1 cellular context compared by ENCODE assay signal in genomic region chr10:70558871-70559810, GRCh38.
TF ChIP-seq lines count a peak whose summit lies in the region.

No MANE protein-coding gene starts in this region.

TF ChIP-seq in K562, 482 proteins besides CTCF, POLR2A, EP300 and RAD21 (continued from another document and continues in another):
- TF ChIP-seq, protein P1, sequence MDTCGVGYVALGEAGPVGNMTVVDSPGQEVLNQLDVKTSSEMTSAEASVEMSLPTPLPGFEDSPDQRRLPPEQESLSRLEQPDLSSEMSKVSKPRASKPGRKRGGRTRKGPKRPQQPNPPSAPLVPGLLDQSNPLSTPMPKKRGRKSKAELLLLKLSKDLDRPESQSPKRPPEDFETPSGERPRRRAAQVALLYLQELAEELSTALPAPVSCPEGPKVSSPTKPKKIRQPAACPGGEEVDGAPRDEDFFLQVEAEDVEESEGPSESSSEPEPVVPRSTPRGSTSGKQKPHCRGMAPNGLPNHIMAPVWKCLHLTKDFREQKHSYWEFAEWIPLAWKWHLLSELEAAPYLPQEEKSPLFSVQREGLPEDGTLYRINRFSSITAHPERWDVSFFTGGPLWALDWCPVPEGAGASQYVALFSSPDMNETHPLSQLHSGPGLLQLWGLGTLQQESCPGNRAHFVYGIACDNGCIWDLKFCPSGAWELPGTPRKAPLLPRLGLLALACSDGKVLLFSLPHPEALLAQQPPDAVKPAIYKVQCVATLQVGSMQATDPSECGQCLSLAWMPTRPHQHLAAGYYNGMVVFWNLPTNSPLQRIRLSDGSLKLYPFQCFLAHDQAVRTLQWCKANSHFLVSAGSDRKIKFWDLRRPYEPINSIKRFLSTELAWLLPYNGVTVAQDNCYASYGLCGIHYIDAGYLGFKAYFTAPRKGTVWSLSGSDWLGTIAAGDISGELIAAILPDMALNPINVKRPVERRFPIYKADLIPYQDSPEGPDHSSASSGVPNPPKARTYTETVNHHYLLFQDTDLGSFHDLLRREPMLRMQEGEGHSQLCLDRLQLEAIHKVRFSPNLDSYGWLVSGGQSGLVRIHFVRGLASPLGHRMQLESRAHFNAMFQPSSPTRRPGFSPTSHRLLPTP (IDR thresholded peaks at IDR 0.05; ENCODE audit: borderline replicate concordance, extremely low read depth, insufficient read length): no peak
- TF ChIP-seq, protein P2, sequence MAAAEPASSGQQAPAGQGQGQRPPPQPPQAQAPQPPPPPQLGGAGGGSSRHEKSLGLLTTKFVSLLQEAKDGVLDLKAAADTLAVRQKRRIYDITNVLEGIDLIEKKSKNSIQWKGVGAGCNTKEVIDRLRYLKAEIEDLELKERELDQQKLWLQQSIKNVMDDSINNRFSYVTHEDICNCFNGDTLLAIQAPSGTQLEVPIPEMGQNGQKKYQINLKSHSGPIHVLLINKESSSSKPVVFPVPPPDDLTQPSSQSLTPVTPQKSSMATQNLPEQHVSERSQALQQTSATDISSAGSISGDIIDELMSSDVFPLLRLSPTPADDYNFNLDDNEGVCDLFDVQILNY (CRISPR knock-in tag; IDR thresholded peaks at IDR 0.05): 0 out of 2 replicates have a peak, but pooled peaks have one; percentile 25
- TF ChIP-seq TBP (optimal IDR thresholded peaks at IDR 0.05; ENCODE audit: low read depth, low read length) (no peak), TGIF2 (CRISPR knock-in tag; IDR thresholded peaks at IDR 0.05) (no peak), CBX3 (IDR thresholded peaks at IDR 0.05; ENCODE audit: borderline replicate concordance in 1 of 2, low read length in 2 of 2) (peak in 1 of 2 experiments; percentile 62; a peak in 2 of 3 replicates), EWSR1 (IDR thresholded peaks at IDR 0.05; ENCODE audit: borderline replicate concordance, low read depth, partially characterized antibody) (no peak), ZNF12 (CRISPR knock-in tag; IDR thresholded peaks at IDR 0.05) (peak; percentile 67; the same call in 1 of the 2 replicates), CEBPG (CRISPR knock-in tag; IDR thresholded peaks at IDR 0.05) (no peak; the same call in 1 of the 2 replicates), CEBPG (tag; conservative IDR thresholded peaks at IDR 0.05 in 1 of 2, IDR thresholded peaks at IDR 0.05 in 1 of 2) (peak; percentile 76 to 82), GATAD2A (IDR thresholded peaks at IDR 0.05) (peak; percentile 81), ZNF707 (CRISPR knock-in tag; conservative IDR thresholded peaks at IDR 0.05) (no peak), SAFB (IDR thresholded peaks at IDR 0.05; ENCODE audit: borderline replicate concordance, low read depth, low read length) (no peak), ZNF316 (IDR thresholded peaks at IDR 0.05) (no peak; the same call in 1 of the 2 replicates), ZNF551 (CRISPR knock-in tag; IDR thresholded peaks at IDR 0.05) (no peak), BMI1 (IDR thresholded peaks at IDR 0.05; ENCODE audit: low read length) (no peak), KHSRP (IDR thresholded peaks at IDR 0.05) (0 out of 2 replicates have a peak, but pooled peaks have one; percentile 18), ZNF175 (CRISPR knock-in tag; IDR thresholded peaks at IDR 0.05; ENCODE audit: low read depth) (peak; percentile 31; the same call in 1 of the 2 replicates), ESRRA (IDR thresholded peaks at IDR 0.05; ENCODE audit: borderline replicate concordance, low read depth) (no peak), SRSF1 (IDR thresholded peaks at IDR 0.05; ENCODE audit: low read depth, low read length) (no peak), ELK1 (CRISPR knock-in tag; IDR thresholded peaks at IDR 0.05) (no peak), ZNF639 (CRISPR knock-in tag; conservative IDR thresholded peaks at IDR 0.05 in 1 of 2, IDR thresholded peaks at IDR 0.05 in 1 of 2) (peak in 1 of 2 experiments; percentile 60; a peak in 1 of 4 replicates), ZNF311 (CRISPR knock-in tag; IDR thresholded peaks at IDR 0.05) (no peak), ZFX (CRISPR knock-in tag; IDR thresholded peaks at IDR 0.05) (peak; percentile 63; the same call in 1 of the 2 replicates), DDX20 (tag; IDR thresholded peaks at IDR 0.05; ENCODE audit: low read depth) (no peak; the same call in 1 of the 2 replicates), CHD4 (IDR thresholded peaks at IDR 0.05; ENCODE audit: insufficient read depth, insufficient replicate concordance, low read depth, low read length, poor library complexity, severe bottlenecking) (no peak), SP2 (IDR thresholded peaks at IDR 0.05; ENCODE audit: extremely low read depth, low read depth, low read length, poor library complexity, severe bottlenecking) (no peak), BRF2 (IDR thresholded peaks at IDR 0.05; ENCODE audit: borderline replicate concordance, insufficient read depth, insufficient read length) (no peak), PPARD (CRISPR knock-in tag; IDR thresholded peaks at IDR 0.05) (no peak), COPS2 (conservative IDR thresholded peaks at IDR 0.05) (no peak), MCM7 (IDR thresholded peaks at IDR 0.05) (no peak), KAT2B (IDR thresholded peaks at IDR 0.05; ENCODE audit: low read depth, low read length) (no peak), RFX1 (IDR thresholded peaks at IDR 0.05) (no peak), ZFP30 (CRISPR knock-in tag; IDR thresholded peaks at IDR 0.05; ENCODE audit: borderline replicate concordance) (no peak), ZBTB33 (CRISPR knock-in tag; IDR thresholded peaks at IDR 0.05) (peak; percentile 63; the same call in 1 of the 2 replicates), FOS (IDR thresholded peaks at IDR 0.05; ENCODE audit: extremely low read depth, insufficient read length) (no peak), DACH1 (IDR thresholded peaks at IDR 0.05; ENCODE audit: partially characterized antibody) (peak; percentile 23), ZNF263 (CRISPR knock-in tag; IDR thresholded peaks at IDR 0.05; ENCODE audit: borderline replicate concordance) (no peak), ZNF695 (CRISPR knock-in tag; IDR thresholded peaks at IDR 0.05) (no peak), TSC22D4 (tag; IDR thresholded peaks at IDR 0.05) (no peak)
- TF ChIP-seq, protein P3, sequence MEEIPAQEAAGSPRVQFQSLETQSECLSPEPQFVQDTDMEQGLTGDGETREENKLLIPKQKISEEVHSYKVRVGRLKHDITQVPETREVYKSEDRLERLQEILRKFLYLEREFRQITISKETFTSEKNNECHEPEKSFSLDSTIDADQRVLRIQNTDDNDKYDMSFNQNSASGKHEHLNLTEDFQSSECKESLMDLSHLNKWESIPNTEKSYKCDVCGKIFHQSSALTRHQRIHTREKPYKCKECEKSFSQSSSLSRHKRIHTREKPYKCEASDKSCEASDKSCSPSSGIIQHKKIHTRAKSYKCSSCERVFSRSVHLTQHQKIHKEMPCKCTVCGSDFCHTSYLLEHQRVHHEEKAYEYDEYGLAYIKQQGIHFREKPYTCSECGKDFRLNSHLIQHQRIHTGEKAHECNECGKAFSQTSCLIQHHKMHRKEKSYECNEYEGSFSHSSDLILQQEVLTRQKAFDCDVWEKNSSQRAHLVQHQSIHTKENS (CRISPR knock-in tag; IDR thresholded peaks at IDR 0.05): no peak
- TF ChIP-seq, protein P4, sequence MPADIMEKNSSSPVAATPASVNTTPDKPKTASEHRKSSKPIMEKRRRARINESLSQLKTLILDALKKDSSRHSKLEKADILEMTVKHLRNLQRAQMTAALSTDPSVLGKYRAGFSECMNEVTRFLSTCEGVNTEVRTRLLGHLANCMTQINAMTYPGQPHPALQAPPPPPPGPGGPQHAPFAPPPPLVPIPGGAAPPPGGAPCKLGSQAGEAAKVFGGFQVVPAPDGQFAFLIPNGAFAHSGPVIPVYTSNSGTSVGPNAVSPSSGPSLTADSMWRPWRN (IDR thresholded peaks at IDR 0.05; ENCODE audit: low read depth): peak; percentile 30; the same call in 1 of the 2 replicates
- TF ChIP-seq, protein P5, sequence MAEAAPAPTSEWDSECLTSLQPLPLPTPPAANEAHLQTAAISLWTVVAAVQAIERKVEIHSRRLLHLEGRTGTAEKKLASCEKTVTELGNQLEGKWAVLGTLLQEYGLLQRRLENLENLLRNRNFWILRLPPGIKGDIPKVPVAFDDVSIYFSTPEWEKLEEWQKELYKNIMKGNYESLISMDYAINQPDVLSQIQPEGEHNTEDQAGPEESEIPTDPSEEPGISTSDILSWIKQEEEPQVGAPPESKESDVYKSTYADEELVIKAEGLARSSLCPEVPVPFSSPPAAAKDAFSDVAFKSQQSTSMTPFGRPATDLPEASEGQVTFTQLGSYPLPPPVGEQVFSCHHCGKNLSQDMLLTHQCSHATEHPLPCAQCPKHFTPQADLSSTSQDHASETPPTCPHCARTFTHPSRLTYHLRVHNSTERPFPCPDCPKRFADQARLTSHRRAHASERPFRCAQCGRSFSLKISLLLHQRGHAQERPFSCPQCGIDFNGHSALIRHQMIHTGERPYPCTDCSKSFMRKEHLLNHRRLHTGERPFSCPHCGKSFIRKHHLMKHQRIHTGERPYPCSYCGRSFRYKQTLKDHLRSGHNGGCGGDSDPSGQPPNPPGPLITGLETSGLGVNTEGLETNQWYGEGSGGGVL (CRISPR knock-in tag; IDR thresholded peaks at IDR 0.05): no peak
- TF ChIP-seq, protein P6, sequence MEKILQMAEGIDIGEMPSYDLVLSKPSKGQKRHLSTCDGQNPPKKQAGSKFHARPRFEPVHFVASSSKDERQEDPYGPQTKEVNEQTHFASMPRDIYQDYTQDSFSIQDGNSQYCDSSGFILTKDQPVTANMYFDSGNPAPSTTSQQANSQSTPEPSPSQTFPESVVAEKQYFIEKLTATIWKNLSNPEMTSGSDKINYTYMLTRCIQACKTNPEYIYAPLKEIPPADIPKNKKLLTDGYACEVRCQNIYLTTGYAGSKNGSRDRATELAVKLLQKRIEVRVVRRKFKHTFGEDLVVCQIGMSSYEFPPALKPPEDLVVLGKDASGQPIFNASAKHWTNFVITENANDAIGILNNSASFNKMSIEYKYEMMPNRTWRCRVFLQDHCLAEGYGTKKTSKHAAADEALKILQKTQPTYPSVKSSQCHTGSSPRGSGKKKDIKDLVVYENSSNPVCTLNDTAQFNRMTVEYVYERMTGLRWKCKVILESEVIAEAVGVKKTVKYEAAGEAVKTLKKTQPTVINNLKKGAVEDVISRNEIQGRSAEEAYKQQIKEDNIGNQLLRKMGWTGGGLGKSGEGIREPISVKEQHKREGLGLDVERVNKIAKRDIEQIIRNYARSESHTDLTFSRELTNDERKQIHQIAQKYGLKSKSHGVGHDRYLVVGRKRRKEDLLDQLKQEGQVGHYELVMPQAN (IDR thresholded peaks at IDR 0.05; ENCODE audit: borderline replicate concordance): peak; percentile 82; the same call in 1 of the 2 replicates
- TF ChIP-seq, protein P7, sequence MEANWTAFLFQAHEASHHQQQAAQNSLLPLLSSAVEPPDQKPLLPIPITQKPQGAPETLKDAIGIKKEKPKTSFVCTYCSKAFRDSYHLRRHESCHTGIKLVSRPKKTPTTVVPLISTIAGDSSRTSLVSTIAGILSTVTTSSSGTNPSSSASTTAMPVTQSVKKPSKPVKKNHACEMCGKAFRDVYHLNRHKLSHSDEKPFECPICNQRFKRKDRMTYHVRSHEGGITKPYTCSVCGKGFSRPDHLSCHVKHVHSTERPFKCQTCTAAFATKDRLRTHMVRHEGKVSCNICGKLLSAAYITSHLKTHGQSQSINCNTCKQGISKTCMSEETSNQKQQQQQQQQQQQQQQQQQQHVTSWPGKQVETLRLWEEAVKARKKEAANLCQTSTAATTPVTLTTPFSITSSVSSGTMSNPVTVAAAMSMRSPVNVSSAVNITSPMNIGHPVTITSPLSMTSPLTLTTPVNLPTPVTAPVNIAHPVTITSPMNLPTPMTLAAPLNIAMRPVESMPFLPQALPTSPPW (CRISPR knock-in tag; IDR thresholded peaks at IDR 0.05): peak; percentile 49; the same call in 1 of the 2 replicates
- TF ChIP-seq, protein P8, sequence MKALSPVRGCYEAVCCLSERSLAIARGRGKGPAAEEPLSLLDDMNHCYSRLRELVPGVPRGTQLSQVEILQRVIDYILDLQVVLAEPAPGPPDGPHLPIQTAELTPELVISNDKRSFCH (CRISPR knock-in tag; IDR thresholded peaks at IDR 0.05): no peak
- TF ChIP-seq, protein P8 (tag; IDR thresholded peaks at IDR 0.05): peak; percentile 84; the same call in 1 of the 2 replicates
